ENCODE assay signal across 2 cellular contexts in the genomic region with DNA sequence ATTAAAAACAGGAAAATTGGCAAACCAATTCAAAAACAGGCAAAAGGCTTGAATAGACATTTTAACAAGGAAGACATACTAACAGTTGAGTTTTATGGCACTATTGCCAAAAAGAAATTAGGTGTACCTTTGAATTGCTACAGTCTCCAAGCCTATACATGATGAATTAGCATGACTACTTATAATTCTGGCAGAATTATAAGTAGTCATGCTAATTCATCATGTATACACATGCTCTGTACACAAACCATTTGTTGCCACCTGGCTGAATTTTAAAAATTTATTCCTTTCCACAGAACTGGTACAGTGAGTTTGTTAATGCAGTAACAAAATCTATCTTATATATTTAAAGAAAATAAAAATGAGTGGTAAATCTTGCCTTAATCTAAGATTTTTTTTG.
"Had no signal": no experiment of that assay in that cellular context is flagged by ENCODE, and none has a peak within 500 bp of the region (broad histone marks: within the 10 kb centered on the region; RNA-seq: fewer than 3 reads in every experiment).

No MANE protein-coding gene starts in this region.

- ATAC-seq: HepG2, K562 had no signal
